ENCODE assay signal across 7 cellular contexts in the genomic region with DNA sequence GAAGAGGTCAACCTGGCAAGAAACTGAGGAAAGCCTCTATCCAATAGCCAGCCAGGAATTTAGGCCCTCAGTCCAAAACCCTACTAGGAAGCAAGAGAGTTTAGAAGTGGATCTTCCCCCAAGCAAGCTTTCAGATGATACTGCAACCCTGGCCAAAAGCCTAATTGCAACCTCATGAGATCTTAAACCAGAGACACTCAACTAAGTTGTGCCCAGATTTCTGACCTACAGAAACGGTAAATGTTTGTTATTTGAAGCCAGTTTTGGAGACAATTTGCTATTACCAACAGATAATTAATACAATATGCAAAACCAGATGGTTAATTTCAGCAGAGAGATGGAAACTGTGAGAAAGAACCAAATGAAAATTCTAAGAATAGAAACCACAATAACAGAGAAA. TPM values are rescaled to one million over a fixed set of nuclear protein-coding genes. Genes with fewer than 3 reads are reported as not detected.
"Had no signal": no experiment of that assay in that cellular context is flagged by ENCODE, and none has a peak within 500 bp of the region (broad histone marks: within the 10 kb centered on the region; RNA-seq: fewer than 3 reads in every experiment).

No MANE protein-coding gene starts in this region.

- ATAC-seq: HepG2, K562 had no signal

- H3K27ac ChIP-seq: HL-60 had no signal

- H3K4me3 ChIP-seq: K562 had no signal

- DNase-seq: IMR-90, KBM-7 had no signal

RNA-seq across cellular contexts. Expression of a gene that starts 21.7 kb away (rescaled TPM):
- total RNA-seq: HepG2, K562 had no signal
- polyA plus RNA-seq: HepG2, IgD-negative memory B cell, K562 had no signal

RNA-seq across cellular contexts. Expression of a gene that starts 37.0 kb away (rescaled TPM):
- total RNA-seq: HT-29 had no signal
- polyA plus RNA-seq: IgD-negative memory B cell had no signal
